In genomic region chr11:126591966-126592489, GRCh38 we compare ENCODE assay signal across 13 cellular contexts.
DNase-seq lines count a peak whose midpoint lies in the region; ATAC-seq and TF ChIP-seq lines count a peak whose summit lies in the region.
"Had no signal": no experiment of that assay in that cellular context is flagged by ENCODE, and none has a peak within 500 bp of the region (broad histone marks: within the 10 kb centered on the region; RNA-seq: fewer than 3 reads in every experiment).

No MANE protein-coding gene starts in this region.

- H3K9me3 ChIP-seq in HAP-1, result no peaks in the 10 kb centered on the region
- H3K9me3 ChIP-seq: BE2C had no signal

- DNase-seq in HAP-1 (ENCODE audit: low spot score in 2 of 2) (peak; percentile 64 to 73), SK-MEL-5 (ENCODE audit: low read depth, low spot score) (peak; percentile 37), erythroblast (lab: John Stamatoyannopoulos, UW) (no peak), NCI-H226 (no peak), amniotic stem cell (lab: John Stamatoyannopoulos, UW) (no peak)
- DNase-seq in activated CD4-positive, CD25-positive, alpha-beta regulatory T cell (lab: John Stamatoyannopoulos, UW), result no peak
- DNase-seq: 8988T; BE2C; CD4-positive, alpha-beta memory T cell; DMS53 had no signal

- H3K4me3 ChIP-seq in ACC112 (ENCODE audit: low read depth, low read length), result no peak overlapping the region
- no peak overlapping the region for H3K4me3 ChIP-seq in HAP-1

- H3K27me3 ChIP-seq in ACC112 (ENCODE audit: insufficient read depth, low read length) (no peaks in the 10 kb centered on the region), HAP-1 (ENCODE audit: low read depth) (peaks cover 31% of the 10 kb centered on the region)
- H3K27me3 ChIP-seq: BE2C had no signal

- no peaks in the 10 kb centered on the region for H3K79me2 ChIP-seq in ACC112 (ENCODE audit: control insufficient read depth, insufficient read depth, low read length, unreplicated experiment)

- in situ Hi-C loops in HAP-1 (cut with MboI; ENCODE audit: low sequenced_read_pairs), result no loop called here
- in situ Hi-C loops in SK-MEL-5 (cut with HindIII; ENCODE audit: low pct_unique_long_range_greater_than_20kb, low sequenced_read_pairs), result no loop called here

- peaks cover 3% of the 10 kb centered on the region for H3K4me1 ChIP-seq in ACC112 (ENCODE audit: control insufficient read depth, insufficient read depth, low read length, unreplicated experiment)
- H3K4me1 ChIP-seq in HAP-1, result peaks cover 10% of the 10 kb centered on the region

- no peak overlapping the region for H3K27ac ChIP-seq in ACC112 (ENCODE audit: low read depth, low read length)
- H3K27ac ChIP-seq: C4-2B had no signal

- peak overlapping the region; percentile 1 for H2AFZ ChIP-seq in ACC112 (ENCODE audit: low read length, unreplicated experiment)

- no peak for TF ChIP-seq POLR2A in erythroblast (IDR thresholded peaks at IDR 0.05; ENCODE audit: low read length)

- ATAC-seq in esophagus mucosa, result peak; percentile 94

- H3K36me3 ChIP-seq in ACC112 (ENCODE audit: insufficient read depth, low read length) (no peaks in the 10 kb centered on the region), HAP-1 (replicated peaks) (no peaks in the 10 kb centered on the region)
- H3K36me3 ChIP-seq: BE2C had no signal

Comparison
In these comparisons a context has a peak if more than half of its experiments do, and no peak if none do; other contexts are left out.
1. DNase-seq: peak in HAP-1 (2 of 2) and SK-MEL-5 (single experiment); none in erythroblast (0 of 2), NCI-H226 (single experiment), amniotic stem cell (single experiment) and activated CD4-positive, CD25-positive, alpha-beta regulatory T cell (0 of 4).